ENCODE assay signal across 19 cellular contexts in genomic region chr3:73243740-73244139, GRCh38.
"Had no signal": no experiment of that assay in that cellular context is flagged by ENCODE, and none has a peak within 500 bp of the region (broad histone marks: within the 10 kb centered on the region; RNA-seq: fewer than 3 reads in every experiment).

No MANE protein-coding gene starts in this region.

- H3K27me3 ChIP-seq: dorsolateral prefrontal cortex, esophagus squamous epithelium, gastrocnemius medialis, heart right ventricle, left lung had no signal

- H3K9me3 ChIP-seq: esophagus squamous epithelium, gastrocnemius medialis, heart right ventricle, lower lobe of right lung had no signal

- H3K36me3 ChIP-seq: esophagus squamous epithelium, gastrocnemius medialis, heart right ventricle, left lung, lower lobe of right lung had no signal

- H3K4me1 ChIP-seq: esophagus squamous epithelium, gastrocnemius medialis, heart right ventricle, left lung, lower lobe of right lung had no signal

- H3K4me3 ChIP-seq: coronary artery, dorsolateral prefrontal cortex, esophagus squamous epithelium, gastrocnemius medialis, heart right ventricle, left lung, lower lobe of right lung had no signal

- H3K27ac ChIP-seq: coronary artery, dorsolateral prefrontal cortex, epithelial cell of prostate, esophagus squamous epithelium, gastrocnemius medialis, heart right ventricle, left lung, lower lobe of right lung had no signal

- DNase-seq: dermis blood vessel endothelial cell; dorsolateral prefrontal cortex; effector CD4-positive, alpha-beta T cell; effector memory CD4-positive, alpha-beta T cell; erythroblast; esophagus squamous epithelium; foreskin melanocyte; gastrocnemius medialis; glutamatergic neuron; heart right ventricle; hippocampal formation; left cardiac atrium; left lung; left ventricle myocardium superior; lower lobe of right lung; mesendoderm; midbrain had no signal
